In genomic region chr6:424741-425417, GRCh38 we compare ENCODE assay signal across 17 cellular contexts. TPM values are rescaled to one million over a fixed set of nuclear protein-coding genes. Genes with fewer than 3 reads are reported as not detected.
DNase-seq lines count a peak whose midpoint lies in the region; ATAC-seq and TF ChIP-seq lines count a peak whose summit lies in the region.
"Had no signal": no experiment of that assay in that cellular context is flagged by ENCODE, and none has a peak within 500 bp of the region (broad histone marks: within the 10 kb centered on the region; RNA-seq: fewer than 3 reads in every experiment).

No MANE protein-coding gene starts in this region.

- TF ChIP-seq EP300 in SK-N-SH (IDR thresholded peaks at IDR 0.05; ENCODE audit: borderline replicate concordance in 1 of 2, low read depth in 1 of 2, low read length in 1 of 2): no peak

- peaks cover 4% of the 10 kb centered on the region for H3F3A ChIP-seq in SK-N-SH (replicated peaks; ENCODE audit: insufficient read depth)

- no peaks in the 10 kb centered on the region for H3K9me2 ChIP-seq in SK-N-SH

- POLR2A ChIA-PET in SK-N-SH (lab: Yijun Ruan, JAX): no interaction called here

- H3K27me3 ChIP-seq in SK-N-SH (ENCODE audit: insufficient read depth): peaks cover 32% of the 10 kb centered on the region

- no peaks in the 10 kb centered on the region for H4K20me1 ChIP-seq in SK-N-SH (ENCODE audit: insufficient read depth)

- peaks cover 37% of the 10 kb centered on the region for H3K4me1 Mint-ChIP-seq in activated naive CD8-positive, alpha-beta T cell (ENCODE audit: low read depth)
- H3K4me1 Mint-ChIP-seq in activated naive CD8-positive, alpha-beta T cell treated with anti-CD3 and anti-CD28 coated beads, Interleukin-2, amount 50 U/mL, for 24 hours: peaks cover 48% of the 10 kb centered on the region
- peaks cover 17% of the 10 kb centered on the region for H3K4me1 Mint-ChIP-seq in activated T-helper 17 cell treated with anti-CD3 and anti-CD28 coated beads, Interleukin-2, amount 50 U/mL, for 72 hours
- H3K4me1 Mint-ChIP-seq: H9 had no signal

- TF ChIP-seq CTCF in fibroblast of mammary gland (conservative IDR thresholded peaks at IDR 0.05; ENCODE audit: control insufficient read depth, insufficient read depth, low read depth, low read length) (no peak), SK-N-SH (IDR thresholded peaks at IDR 0.05) (no peak)

- H3K4me2 ChIP-seq in SK-N-SH: no peak overlapping the region
- H3K4me2 ChIP-seq: KMS-11 had no signal

- H3K27ac Mint-ChIP-seq in activated naive CD8-positive, alpha-beta T cell: peak overlapping the region; percentile 80
- H3K27ac Mint-ChIP-seq in activated naive CD8-positive, alpha-beta T cell treated with anti-CD3 and anti-CD28 coated beads, Interleukin-2, amount 50 U/mL, for 24 hours: no peak overlapping the region
- no peak overlapping the region for H3K27ac Mint-ChIP-seq in activated T-helper 17 cell treated with anti-CD3 and anti-CD28 coated beads, Interleukin-2, amount 50 U/mL, for 72 hours

- H3K27me3 Mint-ChIP-seq in activated naive CD8-positive, alpha-beta T cell: no peaks in the 10 kb centered on the region
- no peaks in the 10 kb centered on the region for H3K27me3 Mint-ChIP-seq in activated naive CD8-positive, alpha-beta T cell treated with anti-CD3 and anti-CD28 coated beads, Interleukin-2, amount 50 U/mL, for 24 hours
- no peaks in the 10 kb centered on the region for H3K27me3 Mint-ChIP-seq in activated T-helper 17 cell treated with anti-CD3 and anti-CD28 coated beads, Interleukin-2, amount 50 U/mL, for 72 hours

- no peaks in the 10 kb centered on the region for H3K9me3 ChIP-seq in SK-N-SH

- TF ChIP-seq RAD21 in SK-N-SH (IDR thresholded peaks at IDR 0.05; ENCODE audit: low read length): no peak

- DNase-seq in NCI-H510A treated with DMSO at 0.1 percent for 48 hours (lab: John Stamatoyannopoulos, UW) (peak; percentile 9), NCI-H510A (lab: John Stamatoyannopoulos, UW) (no peak), fibroblast of mammary gland (ENCODE audit: low read depth) (peak; percentile 8), SK-N-SH (no peak)
- DNase-seq in activated naive CD8-positive, alpha-beta T cell treated with anti-CD3 and anti-CD28 coated beads, Interleukin-2, amount 50 U/mL, for 24 hours: no peak
- DNase-seq: C1 segment of cervical spinal cord, DMS 273 treated with DMSO at 0.1 percent for 48 hours, H9, NCI-H1436, NCI-H2029 treated with DMSO at 0.1 percent for 48 hours, NCI-H524 had no signal

- no peaks in the 10 kb centered on the region for H3K9me3 Mint-ChIP-seq in activated naive CD8-positive, alpha-beta T cell (ENCODE audit: low read depth)
- H3K9me3 Mint-ChIP-seq in activated naive CD8-positive, alpha-beta T cell treated with anti-CD3 and anti-CD28 coated beads, Interleukin-2, amount 50 U/mL, for 24 hours: no peaks in the 10 kb centered on the region
- H3K9me3 Mint-ChIP-seq in activated T-helper 17 cell treated with anti-CD3 and anti-CD28 coated beads, Interleukin-2, amount 50 U/mL, for 72 hours: no peaks in the 10 kb centered on the region

- H3K4me3 Mint-ChIP-seq in activated naive CD8-positive, alpha-beta T cell: no peak overlapping the region
- H3K4me3 Mint-ChIP-seq in activated naive CD8-positive, alpha-beta T cell treated with anti-CD3 and anti-CD28 coated beads, Interleukin-2, amount 50 U/mL, for 24 hours: no peak overlapping the region
- no peak overlapping the region for H3K4me3 Mint-ChIP-seq in activated T-helper 17 cell treated with anti-CD3 and anti-CD28 coated beads, Interleukin-2, amount 50 U/mL, for 72 hours
- H3K4me3 Mint-ChIP-seq: H9 had no signal

- no peaks in the 10 kb centered on the region for H3K36me3 Mint-ChIP-seq in activated naive CD8-positive, alpha-beta T cell
- H3K36me3 Mint-ChIP-seq in activated naive CD8-positive, alpha-beta T cell treated with anti-CD3 and anti-CD28 coated beads, Interleukin-2, amount 50 U/mL, for 24 hours (ENCODE audit: low read depth): peaks cover 2% of the 10 kb centered on the region
- H3K36me3 Mint-ChIP-seq in activated T-helper 17 cell treated with anti-CD3 and anti-CD28 coated beads, Interleukin-2, amount 50 U/mL, for 72 hours (ENCODE audit: low read depth): no peaks in the 10 kb centered on the region

- ATAC-seq in activated naive CD8-positive, alpha-beta T cell treated with anti-CD3 and anti-CD28 coated beads, Interleukin-2, amount 50 U/mL, for 24 hours: no peak
- no peak for ATAC-seq in GM19035 (IDR thresholded peaks at IDR 0.05; ENCODE audit: unreplicated experiment)
- ATAC-seq in activated T-helper 17 cell treated with anti-CD3 and anti-CD28 coated beads, Interleukin-2, amount 50 U/mL, for 72 hours (replicated peaks): no peak

- 59% methylated on average over 21 of the region's 27 CpGs for WGBS in SK-N-SH (ENCODE audit: low lambda C conversion rate)

- no peak overlapping the region for H3K27ac ChIP-seq in SK-N-SH (ENCODE audit: low read depth in 2 of 2, low read length in 1 of 2)
- H3K27ac ChIP-seq: 22Rv1, KMS-11 had no signal

- H3K4me3 ChIP-seq in fibroblast of mammary gland (ENCODE audit: control insufficient read depth, low read depth, low read length): no peak overlapping the region
- H3K4me3 ChIP-seq in SK-N-SH (ENCODE audit: low read depth in 2 of 2, low read length in 1 of 2): no peak overlapping the region

- H3K36me3 ChIP-seq in SK-N-SH (replicated peaks in 1 of 2; ENCODE audit: control insufficient read depth in 1 of 2, insufficient read depth in 2 of 2, low read length in 1 of 2): no peaks in the 10 kb centered on the region

- no peak overlapping the region for H2AFZ ChIP-seq in SK-N-SH (ENCODE audit: low read depth)

- H3K79me2 ChIP-seq in SK-N-SH (ENCODE audit: insufficient read depth): no peaks in the 10 kb centered on the region

- H3K4me1 ChIP-seq in SK-N-SH (ENCODE audit: control insufficient read depth in 1 of 2, insufficient read depth in 2 of 2, low read depth in 1 of 2, low read length in 1 of 2): peaks cover 0 to 4% of the 10 kb centered on the region in 2 experiments; a peak in 1 of 4 replicates

- CTCF ChIA-PET in SK-N-SH (lab: Yijun Ruan, JAX): interaction anchor here (1.4 kb wide), 1 partner anchor 9 kb away, joined by 5 read pairs; no protein-coding TSS in a partner anchor

- H3K9ac ChIP-seq in SK-N-SH: no peak overlapping the region
- H3K9ac ChIP-seq: KMS-11 had no signal

TF ChIP-seq in SK-N-SH, 30 proteins besides CTCF, POLR2A, EP300 and RAD21:
- TF ChIP-seq NFIC (IDR thresholded peaks at IDR 0.05; ENCODE audit: borderline replicate concordance) (no peak), TCF12 (IDR thresholded peaks at IDR 0.05) (no peak)

RNA-seq across cellular contexts. Expression of gene IRF4, which starts 33.3 kb away (rescaled TPM):
- not detected in 2 replicates for polyA plus RNA-seq in SK-N-SH (2012; rRNA removed)
- polyA plus RNA-seq in SK-N-SH (2012; cell fraction: cytosol; rRNA removed): under 0.01 TPM in 1 of 2 replicates, not detected in the other
- 0.01 TPM in 1 of 2 replicates, not detected in the other for polyA plus RNA-seq in SK-N-SH (2012; cell fraction: nucleus; rRNA removed)
- 100 to 1,000 TPM; 477 to 704 TPM for total RNA-seq in activated T-helper 17 cell treated with anti-CD3 and anti-CD28 coated beads, Interleukin-2, amount 50 U/mL, for 72 hours
- total RNA-seq: MCF 10A had no signal

Comparison
In these comparisons a context has a peak if more than half of its experiments do, and no peak if none do; other contexts are left out.
1. DNase-seq: peak in NCI-H510A treated with DMSO at 0.1 percent for 48 hours (single experiment) and fibroblast of mammary gland (single experiment); none in NCI-H510A (single experiment), activated naive CD8-positive, alpha-beta T cell treated with anti-CD3 and anti-CD28 coated beads, Interleukin-2, amount 50 U/mL, for 24 hours (single experiment) and SK-N-SH (single experiment).